Comparison of ENCODE assay signal across 20 cellular contexts in the genomic region with DNA sequence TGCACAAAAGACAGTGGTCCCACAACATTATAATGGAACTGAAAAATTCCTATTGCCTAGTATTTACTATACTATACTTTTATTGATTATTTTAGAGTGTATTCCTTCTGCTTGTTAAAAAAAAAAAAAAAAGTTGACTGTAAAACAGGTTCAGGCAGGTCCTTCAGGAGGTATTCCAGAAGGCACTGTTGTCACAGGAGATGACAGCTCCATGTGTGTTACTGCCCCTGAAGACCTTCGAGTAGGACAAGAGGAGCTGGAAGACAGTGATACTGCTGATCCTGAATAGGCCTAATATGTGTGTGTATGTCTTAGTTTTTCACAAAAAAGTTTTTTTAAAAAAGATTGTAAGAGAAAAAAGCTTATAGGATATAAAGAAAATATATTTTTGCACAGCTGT. TPM values are rescaled to one million over a fixed set of nuclear protein-coding genes. Genes with fewer than 3 reads are reported as not detected.
DNase-seq lines count a peak whose midpoint lies in the region; ATAC-seq and TF ChIP-seq lines count a peak whose summit lies in the region.
"Had no signal": no experiment of that assay in that cellular context is flagged by ENCODE, and none has a peak within 500 bp of the region (broad histone marks: within the 10 kb centered on the region; RNA-seq: fewer than 3 reads in every experiment).

No MANE protein-coding gene starts in this region.

- no peak for ATAC-seq in activated T-cell treated with anti-CD3 and anti-CD28 coated beads, Interleukin-2, amount 50 U/mL, for 72 hours (replicated peaks in 1 of 2)
- ATAC-seq in activated T-cell treated with anti-CD3 and anti-CD28 coated beads, Interleukin-2, amount 50 U/mL, for 4 hours = no peak
- ATAC-seq in foreskin keratinocyte = peak; percentile 47
- ATAC-seq in stimulated activated memory B cell treated with anti-CD40 and anti-IgM and Interleukin-4, amounts not matched to agents 10 μg/mL and 1 μg/mL and 100 μg/mL, for 72 hours = no peak

- no peak for DNase-seq in activated T-cell treated with anti-CD3 and anti-CD28 coated beads, Interleukin-2, amount 50 U/mL, for 72 hours
- no peak for DNase-seq in activated T-cell treated with anti-CD3 and anti-CD28 coated beads, Interleukin-2, amount 50 U/mL, for 4 hours
- peak in 1 of 2 donors; percentile 47 for DNase-seq in foreskin keratinocyte
- no peak for DNase-seq in activated CD8-positive, alpha-beta memory T cell treated with anti-CD3 and anti-CD28 coated beads, Interleukin-2, amount 50 U/mL, for 48 hours
- no peak for DNase-seq in cerebellar nuclear complex (lab: John Stamatoyannopoulos, UW)
- DNase-seq: CD8-positive, alpha-beta memory T cell; DMS79 treated with DMSO at 0.1 percent for 48 hours; H9; Kasumi-1; MM.1S; NCI-H1092; NCI-H1436 treated with DMSO at 0.1 percent for 48 hours; NCI-H2029; NCI-H510A; NCI-H774; Right ventricle myocardium superior had no signal

- peaks cover 92% of the 10 kb centered on the region for H3K4me1 Mint-ChIP-seq in activated T-cell treated with anti-CD3 and anti-CD28 coated beads, Interleukin-2, amount 50 U/mL, for 72 hours (ENCODE audit: low read depth)
- peaks cover 88% of the 10 kb centered on the region for H3K4me1 Mint-ChIP-seq in activated T-cell treated with anti-CD3 and anti-CD28 coated beads, Interleukin-2, amount 50 U/mL, for 4 hours (ENCODE audit: low read depth)
- peaks cover 92% of the 10 kb centered on the region for H3K4me1 Mint-ChIP-seq in stimulated activated memory B cell treated with anti-CD40 and anti-IgM and Interleukin-4, amounts not matched to agents 10 μg/mL and 1 μg/mL and 100 μg/mL, for 72 hours

- H3K27ac Mint-ChIP-seq in activated T-cell treated with anti-CD3 and anti-CD28 coated beads, Interleukin-2, amount 50 U/mL, for 72 hours = peak overlapping the region; percentile 79
- peak overlapping the region; percentile 54 for H3K27ac Mint-ChIP-seq in stimulated activated memory B cell treated with anti-CD40 and anti-IgM and Interleukin-4, amounts not matched to agents 10 μg/mL and 1 μg/mL and 100 μg/mL, for 72 hours
- H3K27ac Mint-ChIP-seq: H9 had no signal

- peak overlapping the region; percentile 71 for H3K27ac ChIP-seq in VCaP
- H3K27ac ChIP-seq in foreskin keratinocyte = no peak overlapping the region
- H3K27ac ChIP-seq: BLaER1, HL-60 had no signal

- peaks cover 18% of the 10 kb centered on the region for H3K4me1 ChIP-seq in foreskin keratinocyte

- no peaks in the 10 kb centered on the region for H3K27me3 ChIP-seq in foreskin keratinocyte
- H3K27me3 ChIP-seq: BLaER1 had no signal

- TF ChIP-seq CTCF in VCaP (conservative IDR thresholded peaks at IDR 0.05) (no peak), foreskin keratinocyte (conservative IDR thresholded peaks at IDR 0.05) (no peak)

- no peaks in the 10 kb centered on the region for H3K27me3 Mint-ChIP-seq in activated T-cell treated with anti-CD3 and anti-CD28 coated beads, Interleukin-2, amount 50 U/mL, for 72 hours (ENCODE audit: low read depth)
- H3K27me3 Mint-ChIP-seq in activated T-cell treated with anti-CD3 and anti-CD28 coated beads, Interleukin-2, amount 50 U/mL, for 4 hours (ENCODE audit: low read depth) = no peaks in the 10 kb centered on the region
- H3K27me3 Mint-ChIP-seq in stimulated activated memory B cell treated with anti-CD40 and anti-IgM and Interleukin-4, amounts not matched to agents 10 μg/mL and 1 μg/mL and 100 μg/mL, for 72 hours = no peaks in the 10 kb centered on the region
- H3K27me3 Mint-ChIP-seq: CD8-positive, alpha-beta memory T cell had no signal

- H3K4me3 Mint-ChIP-seq in activated T-cell treated with anti-CD3 and anti-CD28 coated beads, Interleukin-2, amount 50 U/mL, for 72 hours = no peak overlapping the region
- H3K4me3 Mint-ChIP-seq in activated T-cell treated with anti-CD3 and anti-CD28 coated beads, Interleukin-2, amount 50 U/mL, for 4 hours = no peak overlapping the region
- no peak overlapping the region for H3K4me3 Mint-ChIP-seq in stimulated activated memory B cell treated with anti-CD40 and anti-IgM and Interleukin-4, amounts not matched to agents 10 μg/mL and 1 μg/mL and 100 μg/mL, for 72 hours
- H3K4me3 Mint-ChIP-seq: H9 had no signal

- H3K9me3 Mint-ChIP-seq in activated T-cell treated with anti-CD3 and anti-CD28 coated beads, Interleukin-2, amount 50 U/mL, for 72 hours = no peaks in the 10 kb centered on the region
- no peaks in the 10 kb centered on the region for H3K9me3 Mint-ChIP-seq in activated T-cell treated with anti-CD3 and anti-CD28 coated beads, Interleukin-2, amount 50 U/mL, for 4 hours
- H3K9me3 Mint-ChIP-seq in stimulated activated memory B cell treated with anti-CD40 and anti-IgM and Interleukin-4, amounts not matched to agents 10 μg/mL and 1 μg/mL and 100 μg/mL, for 72 hours = no peaks in the 10 kb centered on the region
- H3K9me3 Mint-ChIP-seq: CD8-positive, alpha-beta memory T cell; H9 had no signal

- H3K36me3 Mint-ChIP-seq in activated T-cell treated with anti-CD3 and anti-CD28 coated beads, Interleukin-2, amount 50 U/mL, for 72 hours (ENCODE audit: insufficient read depth in 2 of 2) = peaks cover 0 to 4% of the 10 kb centered on the region in 2 donors
- H3K36me3 Mint-ChIP-seq in activated T-cell treated with anti-CD3 and anti-CD28 coated beads, Interleukin-2, amount 50 U/mL, for 4 hours (ENCODE audit: insufficient read depth) = peaks cover 13% of the 10 kb centered on the region
- peaks cover 10% of the 10 kb centered on the region for H3K36me3 Mint-ChIP-seq in stimulated activated memory B cell treated with anti-CD40 and anti-IgM and Interleukin-4, amounts not matched to agents 10 μg/mL and 1 μg/mL and 100 μg/mL, for 72 hours

RNA-seq across cellular contexts. Expression of gene UBE2N, which starts 12.3 kb away (rescaled TPM):
- 100 to 1,000 TPM; 116 to 125 TPM for total RNA-seq in activated T-cell treated with anti-CD3 and anti-CD28 coated beads, Interleukin-2, amount 50 U/mL, for 72 hours
- total RNA-seq in activated T-cell treated with anti-CD3 and anti-CD28 coated beads, Interleukin-2, amount 50 U/mL, for 4 hours = 100 to 1,000 TPM; 237 to 241 (median 237) TPM
- 154 and 167 TPM in 2 replicates for total RNA-seq in foreskin keratinocyte
- 116 and 148 TPM in 2 replicates for polyA plus RNA-seq in foreskin keratinocyte

RNA-seq across cellular contexts. Expression of gene MRPL42, which starts 37.9 kb away (rescaled TPM):
- 10 to 100 TPM; 54.2 to 68.3 TPM for total RNA-seq in activated T-cell treated with anti-CD3 and anti-CD28 coated beads, Interleukin-2, amount 50 U/mL, for 72 hours
- 10 to 100 TPM; 62.9 to 98.8 (median 89.2) TPM for total RNA-seq in activated T-cell treated with anti-CD3 and anti-CD28 coated beads, Interleukin-2, amount 50 U/mL, for 4 hours
- total RNA-seq in foreskin keratinocyte = 75.4 and 85.8 TPM in 2 replicates
- polyA plus RNA-seq in foreskin keratinocyte = 55.5 and 58.3 TPM in 2 replicates

RNA-seq across cellular contexts. Expression of gene NUDT4, which starts 51.7 kb away (rescaled TPM):
- 10 to 100 TPM; 72.0 to 93.4 TPM for total RNA-seq in activated T-cell treated with anti-CD3 and anti-CD28 coated beads, Interleukin-2, amount 50 U/mL, for 72 hours
- 100 to 1,000 TPM in 1 of 3 donors, 10 to 100 TPM in 2; 89.7 to 108 (median 93.1) TPM for total RNA-seq in activated T-cell treated with anti-CD3 and anti-CD28 coated beads, Interleukin-2, amount 50 U/mL, for 4 hours
- total RNA-seq in foreskin keratinocyte = 38.4 and 39.7 TPM in 2 replicates
- 16.4 and 18.2 TPM in 2 replicates for polyA plus RNA-seq in foreskin keratinocyte
